Comparison of ENCODE assay signal across 10 cellular contexts in genomic region chr19:55370305-55370988, GRCh38. TPM values are rescaled to one million over a fixed set of nuclear protein-coding genes. Genes with fewer than 3 reads are reported as not detected.
DNase-seq lines count a peak whose midpoint lies in the region; ATAC-seq and FAIRE-seq lines count a peak whose summit lies in the region.
"Had no signal": no experiment of that assay in that cellular context is flagged by ENCODE, and none has a peak within 500 bp of the region (broad histone marks: within the 10 kb centered on the region; RNA-seq: fewer than 3 reads in every experiment).

Gene IL11 (minus strand): TSS chr19:55370463. CDS start chr19:55370310, 153 bp downstream.

- ATAC-seq in right cardiac atrium, result no peak
- ATAC-seq in left ventricle myocardium superior, result no peak
- no peak for ATAC-seq in activated naive CD8-positive, alpha-beta T cell treated with anti-CD3 and anti-CD28 coated beads, Interleukin-2, amount 50 U/mL, for 24 hours
- no peak for ATAC-seq in HG03439 (IDR thresholded peaks at IDR 0.05; ENCODE audit: unreplicated experiment)
- no peak for ATAC-seq in HG03460 (IDR thresholded peaks at IDR 0.05; ENCODE audit: unreplicated experiment)
- ATAC-seq: left colon had no signal

- peaks cover 40% of the 10 kb centered on the region for H3K27me3 Mint-ChIP-seq in activated naive CD8-positive, alpha-beta T cell treated with anti-CD3 and anti-CD28 coated beads, Interleukin-2, amount 50 U/mL, for 24 hours

- H3K9ac ChIP-seq in iPS-20b (ENCODE audit: low read depth, low read length), result no peak within 1 kb of the TSS

- peak; percentile 79 for FAIRE-seq in urothelium cell line (lab: Jason Lieb, UNC)

- H3K4me3 ChIP-seq in right cardiac atrium (ENCODE audit: low read length), result peak within 1 kb of the TSS; percentile 51
- H3K4me3 ChIP-seq in iPS-20b (ENCODE audit: low read length), result peak within 1 kb of the TSS; percentile 68; the same call in 1 of the 2 replicates

- peak within 1 kb of the TSS; percentile 71 for H3K4me3 Mint-ChIP-seq in activated naive CD8-positive, alpha-beta T cell treated with anti-CD3 and anti-CD28 coated beads, Interleukin-2, amount 50 U/mL, for 24 hours

- peaks cover 22% of the 10 kb centered on the region for H3K4me1 Mint-ChIP-seq in activated naive CD8-positive, alpha-beta T cell treated with anti-CD3 and anti-CD28 coated beads, Interleukin-2, amount 50 U/mL, for 24 hours

- H3K9me3 ChIP-seq in right cardiac atrium (ENCODE audit: control insufficient read depth, low read length), result no peaks in the 10 kb centered on the region
- no peaks in the 10 kb centered on the region for H3K9me3 ChIP-seq in iPS-20b (ENCODE audit: insufficient read depth, low read depth, low read length)

- DNase-seq in right cardiac atrium (peak in 1 of 3 donors; percentile 31), left ventricle myocardium superior (no peak), urothelium cell line (ENCODE audit: low spot score) (peak; percentile 84), NCI-H2107 treated with DMSO at 0.1 percent for 48 hours (lab: John Stamatoyannopoulos, UW; ENCODE audit: unreplicated experiment) (no peak)
- no peak for DNase-seq in activated naive CD8-positive, alpha-beta T cell treated with anti-CD3 and anti-CD28 coated beads, Interleukin-2, amount 50 U/mL, for 24 hours
- DNase-seq: left colon had no signal

- intact Hi-C loops in right cardiac atrium (cut with DNase I), result loop anchor here in 1 of 4 donors (10.0 kb wide), 1 partner anchor 66 kb away; no protein-coding TSS in a partner anchor
- intact Hi-C loops in left ventricle myocardium superior (cut with micrococcal nuclease), result no loop called here

- 5% methylated on average over 32 of the region's 32 CpGs for WGBS in right cardiac atrium

- H3K27me3 ChIP-seq in right cardiac atrium (ENCODE audit: control insufficient read depth, insufficient read depth) (no peaks in the 10 kb centered on the region), iPS-20b (ENCODE audit: insufficient read depth, low read length) (peaks cover 76% of the 10 kb centered on the region)

- H3K9me3 Mint-ChIP-seq in activated naive CD8-positive, alpha-beta T cell treated with anti-CD3 and anti-CD28 coated beads, Interleukin-2, amount 50 U/mL, for 24 hours, result no peaks in the 10 kb centered on the region

- no peaks in the 10 kb centered on the region for H3K36me3 ChIP-seq in iPS-20b (ENCODE audit: insufficient read depth, low read depth, low read length)

- H3K27ac ChIP-seq in right cardiac atrium (ENCODE audit: low read length), result no peak within 1 kb of the TSS
- H3K27ac ChIP-seq in iPS-20b (ENCODE audit: low read length), result no peak within 1 kb of the TSS
- H3K27ac ChIP-seq: VCaP had no signal

- no peaks in the 10 kb centered on the region for H3K4me1 ChIP-seq in right cardiac atrium (ENCODE audit: control insufficient read depth, insufficient read depth, low read length)
- peaks cover 12% of the 10 kb centered on the region for H3K4me1 ChIP-seq in iPS-20b (ENCODE audit: insufficient read depth, low read length)

- H3K27ac Mint-ChIP-seq in activated naive CD8-positive, alpha-beta T cell treated with anti-CD3 and anti-CD28 coated beads, Interleukin-2, amount 50 U/mL, for 24 hours, result no peak within 1 kb of the TSS

- peaks cover 2% of the 10 kb centered on the region for H3K36me3 Mint-ChIP-seq in activated naive CD8-positive, alpha-beta T cell treated with anti-CD3 and anti-CD28 coated beads, Interleukin-2, amount 50 U/mL, for 24 hours (ENCODE audit: low read depth)

RNA-seq across cellular contexts. Expression of gene IL11, which starts in this region (rescaled TPM):
- not detected for total RNA-seq in right cardiac atrium
- not detected for polyA plus RNA-seq in right cardiac atrium
- total RNA-seq in left ventricle myocardium superior, result not detected
